In genomic region chr20:18566892-18567738, GRCh38 we compare ENCODE assay signal across 1 cellular context.
TF ChIP-seq lines count a peak whose summit lies in the region.

Gene SMIM26 (plus strand): TSS chr20:18567432. CDS start chr20:18567479, 47 bp downstream.

TF ChIP-seq in K562, 482 proteins besides CTCF, POLR2A, EP300 and RAD21 (continued from another document and continues in another):
- no peak for TF ChIP-seq ARID3A (IDR thresholded peaks at IDR 0.05; ENCODE audit: borderline replicate concordance, low read depth, low read length)
- TF ChIP-seq ZNF77 (CRISPR knock-in tag; IDR thresholded peaks at IDR 0.05) = no peak
- TF ChIP-seq ZNF354B (CRISPR knock-in tag; IDR thresholded peaks at IDR 0.05) = no peak
- TF ChIP-seq YY1 (IDR thresholded peaks at IDR 0.05; ENCODE audit: borderline replicate concordance in 1 of 3, control insufficient read depth in 1 of 3, extremely low read depth in 1 of 3, insufficient read depth in 3 of 3, insufficient read length in 1 of 3, insufficient replicate concordance in 2 of 3, low read depth in 1 of 3, low read length in 2 of 3) = peak in 2 of 3 experiments; percentile 16 to 35
- TF ChIP-seq TCF15 (CRISPR knock-in tag; IDR thresholded peaks at IDR 0.05) = no peak
- no peak for TF ChIP-seq MCM5 (IDR thresholded peaks at IDR 0.05; ENCODE audit: low read depth)
- peak; percentile 36 to 43; a peak in 1 of 4 replicates for TF ChIP-seq SIN3A (IDR thresholded peaks at IDR 0.05; ENCODE audit: borderline replicate concordance in 2 of 2, control insufficient read depth in 1 of 2, low read depth in 2 of 2, low read length in 2 of 2)
- no peak for TF ChIP-seq HMBOX1 (IDR thresholded peaks at IDR 0.05)
- no peak for TF ChIP-seq NONO (IDR thresholded peaks at IDR 0.05; ENCODE audit: low read depth in 2 of 2, low read length in 1 of 2)
- no peak for TF ChIP-seq ZBTB17 (CRISPR knock-in tag; IDR thresholded peaks at IDR 0.05)
- no peak for TF ChIP-seq ZNF174 (CRISPR knock-in tag; IDR thresholded peaks at IDR 0.05)
- TF ChIP-seq MGA (IDR thresholded peaks at IDR 0.05) = peak; percentile 71; the same call in 1 of the 2 replicates
- no peak for TF ChIP-seq ZFP91 (CRISPR knock-in tag; IDR thresholded peaks at IDR 0.05)
- no peak for TF ChIP-seq MCM3 (IDR thresholded peaks at IDR 0.05)
- no peak for TF ChIP-seq MAFF (IDR thresholded peaks at IDR 0.05; ENCODE audit: low read length)
- no peak for TF ChIP-seq MECOM (CRISPR knock-in tag; IDR thresholded peaks at IDR 0.05)
- no peak for TF ChIP-seq ZNF316 (IDR thresholded peaks at IDR 0.05)
- TF ChIP-seq ZNF445 (CRISPR knock-in tag; IDR thresholded peaks at IDR 0.05; ENCODE audit: low read depth) = no peak
- no peak for TF ChIP-seq RREB1 (CRISPR knock-in tag; IDR thresholded peaks at IDR 0.05)
- no peak for TF ChIP-seq ZNF589 (CRISPR knock-in tag; IDR thresholded peaks at IDR 0.05; ENCODE audit: low read depth)
- no peak for TF ChIP-seq MXD1 (CRISPR knock-in tag; IDR thresholded peaks at IDR 0.05; ENCODE audit: borderline replicate concordance, poor library complexity, severe bottlenecking)
- no peak for TF ChIP-seq HMGXB4 (CRISPR knock-in tag; IDR thresholded peaks at IDR 0.05)
- TF ChIP-seq PPARD (CRISPR knock-in tag; IDR thresholded peaks at IDR 0.05) = no peak
- TF ChIP-seq ZBTB26 (CRISPR knock-in tag; IDR thresholded peaks at IDR 0.05) = no peak
- no peak for TF ChIP-seq MCM7 (IDR thresholded peaks at IDR 0.05)
- TF ChIP-seq ZNF165 (CRISPR knock-in tag; IDR thresholded peaks at IDR 0.05; ENCODE audit: borderline replicate concordance) = no peak
- TF ChIP-seq CAMTA2 (CRISPR knock-in tag; conservative IDR thresholded peaks at IDR 0.05) = no peak
- no peak for TF ChIP-seq DPF2 (IDR thresholded peaks at IDR 0.05)
- TF ChIP-seq ZSCAN29 (IDR thresholded peaks at IDR 0.05) = no peak
